Comparison of ENCODE assay signal across 1 cellular context in genomic region chr11:114608605-114609004, GRCh38.
TF ChIP-seq lines count a peak whose summit lies in the region.

No MANE protein-coding gene starts in this region.

TF ChIP-seq in GM12878, 131 proteins besides CTCF, POLR2A, EP300 and RAD21 (continued from another document):
- 0 out of 2 replicates have a peak, but pooled peaks have one; percentile 9 for TF ChIP-seq ATF2 (IDR thresholded peaks at IDR 0.05; ENCODE audit: low read length)
- TF ChIP-seq RUNX3 (IDR thresholded peaks at IDR 0.05; ENCODE audit: low read length), result peak; percentile 20; the same call in 1 of the 2 replicates
- peak; percentile 11; the same call in 1 of the 2 replicates for TF ChIP-seq EED (IDR thresholded peaks at IDR 0.05; ENCODE audit: low read depth)
- 0 out of 2 replicates have a peak, but pooled peaks have one; percentile 25 for TF ChIP-seq MTA3 (IDR thresholded peaks at IDR 0.05; ENCODE audit: borderline replicate concordance, low read length)
